Comparison of ENCODE assay signal across 17 cellular contexts in genomic region chr5:132233081-132233480, GRCh38. TPM values are rescaled to one million over a fixed set of nuclear protein-coding genes. Genes with fewer than 3 reads are reported as not detected.
A peak's percentile ranks its signal among the peaks of the same experiment; 100 is the strongest.
DNase-seq lines count a peak whose midpoint lies in the region; ATAC-seq and TF ChIP-seq lines count a peak whose summit lies in the region.
"Had no signal": no experiment of that assay in that cellular context is flagged by ENCODE, and none has a peak within 500 bp of the region (broad histone marks: within the 10 kb centered on the region; RNA-seq: fewer than 3 reads in every experiment).

No MANE protein-coding gene starts in this region.

- peaks cover 33% of the 10 kb centered on the region for H3K27me3 Mint-ChIP-seq in endodermal cell (ENCODE audit: insufficient read depth)

- H3K9ac ChIP-seq in endodermal cell (ENCODE audit: extremely low read depth, low read length, poor library complexity, severe bottlenecking): no peak overlapping the region

- no peaks in the 10 kb centered on the region for H3K9me3 ChIP-seq in Peyer's patch
- H3K9me3 ChIP-seq in RWPE2 (ENCODE audit: severe bottlenecking): no peaks in the 10 kb centered on the region
- no peaks in the 10 kb centered on the region for H3K9me3 ChIP-seq in endodermal cell (ENCODE audit: control insufficient read depth, low read length)
- H3K9me3 ChIP-seq in sigmoid colon: no peaks in the 10 kb centered on the region
- H3K9me3 ChIP-seq: BE2C, HAP-1 had no signal

- H3K36me3 ChIP-seq in Peyer's patch (no peaks in the 10 kb centered on the region), RWPE2 (ENCODE audit: low read depth) (no peaks in the 10 kb centered on the region), endodermal cell (ENCODE audit: control insufficient read depth, insufficient read depth, low read length) (no peaks in the 10 kb centered on the region), sigmoid colon (no peaks in the 10 kb centered on the region)
- H3K36me3 ChIP-seq: BE2C, HAP-1 had no signal

- no peak overlapping the region for H3K4me3 ChIP-seq in Peyer's patch
- no peak overlapping the region for H3K4me3 ChIP-seq in RWPE2 (ENCODE audit: severe bottlenecking)
- no peak overlapping the region for H3K4me3 ChIP-seq in endodermal cell (ENCODE audit: low read length)
- no peak overlapping the region for H3K4me3 ChIP-seq in sigmoid colon
- H3K4me3 ChIP-seq: HAP-1 had no signal

- no peak for TF ChIP-seq CTCF in Peyer's patch (IDR thresholded peaks at IDR 0.05)
- TF ChIP-seq CTCF in RWPE2 (IDR thresholded peaks at IDR 0.05; ENCODE audit: poor library complexity, severe bottlenecking): no peak
- no peak for TF ChIP-seq CTCF in endodermal cell (conservative IDR thresholded peaks at IDR 0.05)
- no peak for TF ChIP-seq CTCF in sigmoid colon (IDR thresholded peaks at IDR 0.05)
- no peak for TF ChIP-seq CTCF in omental fat pad (IDR thresholded peaks at IDR 0.05)

- DNase-seq in Peyer's patch (peak in 2 of 3 donors; percentile 2 to 6), RWPE2 (ENCODE audit: low spot score) (peak; percentile 23), endodermal cell (peak; percentile 12), sigmoid colon (peak; percentile 21), SKM-1 treated with dmso at 0.1 percent for 144 hours (lab: John Stamatoyannopoulos, UW; ENCODE audit: unreplicated experiment) (no peak), omental fat pad (ENCODE audit: low spot score) (no peak), DMS53 treated with DMSO at 0.1 percent for 48 hours (lab: John Stamatoyannopoulos, UW; ENCODE audit: unreplicated experiment) (no peak)
- DNase-seq: ACHN; BE2C; C1 segment of cervical spinal cord; CD4-positive, CD25-positive, alpha-beta regulatory T cell; CD8-positive, alpha-beta memory T cell; COR-L47; DMS 273 treated with DMSO at 0.1 percent for 48 hours; DMS53 had no signal

- H3K4me1 Mint-ChIP-seq in endodermal cell: no peaks in the 10 kb centered on the region

- H3K4me1 ChIP-seq in Peyer's patch (peaks cover 0 to 4% (median 2%) of the 10 kb centered on the region in 4 donors), RWPE2 (ENCODE audit: insufficient read depth, poor library complexity, severe bottlenecking) (no peaks in the 10 kb centered on the region), endodermal cell (ENCODE audit: control insufficient read depth, insufficient read depth, low read length) (no peaks in the 10 kb centered on the region), sigmoid colon (peaks cover 0 to 3% (median 3%) of the 10 kb centered on the region in 4 donors)
- H3K4me1 ChIP-seq: BE2C had no signal

- no peaks in the 10 kb centered on the region for H3K9me3 Mint-ChIP-seq in endodermal cell
- H3K9me3 Mint-ChIP-seq: CD8-positive, alpha-beta memory T cell had no signal

- intact Hi-C loops in sigmoid colon (cut with DNase I): no loop called here

- H3K27me3 ChIP-seq in Peyer's patch (no peaks in the 10 kb centered on the region), RWPE2 (ENCODE audit: insufficient read depth, poor library complexity, severe bottlenecking) (no peaks in the 10 kb centered on the region), endodermal cell (ENCODE audit: control insufficient read depth, insufficient read depth, low read length, poor library complexity, severe bottlenecking) (peaks cover 25% of the 10 kb centered on the region), sigmoid colon (no peaks in the 10 kb centered on the region)
- H3K27me3 ChIP-seq: BE2C had no signal

- no peak overlapping the region for H3K27ac Mint-ChIP-seq in endodermal cell
- H3K27ac Mint-ChIP-seq: CD4-positive, CD25-positive, alpha-beta regulatory T cell; CD8-positive, alpha-beta memory T cell had no signal

- H3K36me3 Mint-ChIP-seq in endodermal cell (ENCODE audit: low read depth): no peaks in the 10 kb centered on the region
- H3K36me3 Mint-ChIP-seq: CD4-positive, CD25-positive, alpha-beta regulatory T cell; CD8-positive, alpha-beta memory T cell had no signal

- no peak for TF ChIP-seq POLR2A in Peyer's patch (IDR thresholded peaks at IDR 0.05)
- TF ChIP-seq POLR2A in sigmoid colon (IDR thresholded peaks at IDR 0.05): no peak

- no peak overlapping the region for H3K4me3 Mint-ChIP-seq in endodermal cell

- no peak for TF ChIP-seq EP300 in sigmoid colon (IDR thresholded peaks at IDR 0.05)

- H3K27ac ChIP-seq in Peyer's patch: no peak overlapping the region
- no peak overlapping the region for H3K27ac ChIP-seq in RWPE2 (ENCODE audit: poor library complexity, severe bottlenecking)
- H3K27ac ChIP-seq in endodermal cell (ENCODE audit: low read depth, low read length): no peak overlapping the region
- no peak overlapping the region for H3K27ac ChIP-seq in sigmoid colon

- WGBS in endodermal cell (ENCODE audit: insufficient coverage in 1 of 2, insufficient read length in 1 of 2), 2 experiments: 100% methylated on average over 1 of the region's 1 CpG
- 96 to 97% methylated on average over 1 of the region's 1 CpG for WGBS in sigmoid colon, 2 donors

- ATAC-seq in RWPE2 (ENCODE audit: low read depth) (no peak), omental fat pad (ENCODE audit: low FRiP score) (no peak)
- ATAC-seq: HepG2 had no signal

RNA-seq across cellular contexts. Expression of gene P4HA2, which starts 5.4 kb away (rescaled TPM):
- total RNA-seq in Peyer's patch: 10 to 100 TPM; 21.5 to 81.4 (median 51.2) TPM
- total RNA-seq in endodermal cell: 10 to 100 TPM; 15.1 to 19.6 TPM
- 16.6 TPM for polyA plus RNA-seq in endodermal cell (2013, experiment 1 of 2)
- 14.6 TPM for polyA plus RNA-seq in endodermal cell (2013, experiment 2 of 2)
- 10 to 100 TPM; 23.9 to 35.2 (median 28.9) TPM for total RNA-seq in sigmoid colon
- 10 to 100 TPM in 2 of 3 donors, 1 to 10 TPM in 1; 4.2 to 24.8 (median 12.5) TPM for polyA plus RNA-seq in sigmoid colon
- total RNA-seq in omental fat pad: 10 to 100 TPM; 15.8 to 37.7 (median 25.6) TPM
- total RNA-seq: CD4-positive, CD25-positive, alpha-beta regulatory T cell had no signal
- polyA plus RNA-seq: CD4-positive, CD25-positive, alpha-beta regulatory T cell; CD8-positive, alpha-beta memory T cell had no signal

RNA-seq across cellular contexts. Expression of gene PDLIM4, which starts 24.4 kb away (rescaled TPM):
- 10 to 100 TPM in 3 of 4 donors, 1 to 10 TPM in 1; 4.6 to 27.2 (median 18.5) TPM for total RNA-seq in Peyer's patch
- 10 to 100 TPM in 1 of 2 donors, 1 to 10 TPM in 1; 9.0 to 11.2 TPM for total RNA-seq in endodermal cell
- 32.8 TPM for polyA plus RNA-seq in endodermal cell (2013, experiment 1 of 2)
- 29.0 TPM for polyA plus RNA-seq in endodermal cell (2013, experiment 2 of 2)
- 100 to 1,000 TPM in 2 of 4 donors, 10 to 100 TPM in 2; 38.2 to 133 (median 90.1) TPM for total RNA-seq in sigmoid colon
- polyA plus RNA-seq in sigmoid colon: 10 to 100 TPM in 2 of 3 donors, 1 to 10 TPM in 1; 2.1 to 16.5 (median 11.4) TPM
- total RNA-seq in omental fat pad: 10 to 100 TPM; 19.5 to 89.5 (median 23.4) TPM
- total RNA-seq: CD4-positive, CD25-positive, alpha-beta regulatory T cell had no signal
- polyA plus RNA-seq: CD4-positive, CD25-positive, alpha-beta regulatory T cell; CD8-positive, alpha-beta memory T cell had no signal

Comparison
In these comparisons a context has a peak if more than half of its experiments do, and no peak if none do; other contexts are left out.
1. DNase-seq: peak in Peyer's patch (2 of 3), RWPE2 (single experiment), endodermal cell (single experiment) and sigmoid colon (single experiment); none in SKM-1 treated with dmso at 0.1 percent for 144 hours (single experiment), omental fat pad (single experiment) and DMS53 treated with DMSO at 0.1 percent for 48 hours (single experiment).